In genomic region chr13:113585828-113586355, GRCh38 we compare ENCODE assay signal across 8 cellular contexts. TPM values are rescaled to one million over a fixed set of nuclear protein-coding genes. Genes with fewer than 3 reads are reported as not detected.
DNase-seq lines count a peak whose midpoint lies in the region; ATAC-seq, FAIRE-seq and TF ChIP-seq lines count a peak whose summit lies in the region.

No MANE protein-coding gene starts in this region.

- TF ChIP-seq CTCF in psoas muscle (IDR thresholded peaks at IDR 0.05), result no peak

- peak; percentile 14 for FAIRE-seq in GM19239 (lab: Jason Lieb, UNC)

- WGBS in psoas muscle, 3 donors, result 73 to 79% (median 78%) methylated on average over 11 of the region's 11 CpGs

- H3K4me1 ChIP-seq in SJSA1 (replicated peaks) (peaks cover 24% of the 10 kb centered on the region), psoas muscle (peaks cover 4% of the 10 kb centered on the region)

- DNase-seq in GM19239 (ENCODE audit: insufficient read length, low spot score) (no peak), SJSA1 (ENCODE audit: low read depth in 1 of 2, low spot score in 2 of 2) (peak in 1 of 2 experiments; percentile 44), erythroblast (lab: John Stamatoyannopoulos, UW) (peak; percentile 77 to 87), psoas muscle (no peak), iPS-NIHi11 (ENCODE audit: low spot score) (no peak), COLO668 (lab: John Stamatoyannopoulos, UW; ENCODE audit: unreplicated experiment) (no peak)

- H3K27ac ChIP-seq in SJSA1, result no peak overlapping the region
- H3K27ac ChIP-seq in psoas muscle, result no peak overlapping the region

- ATAC-seq in psoas muscle, result no peak
- ATAC-seq in HG03571 (IDR thresholded peaks at IDR 0.05; ENCODE audit: unreplicated experiment), result no peak
- no peak for ATAC-seq in HG03139 (IDR thresholded peaks at IDR 0.05; ENCODE audit: unreplicated experiment)

- H3K4me3 ChIP-seq in SJSA1, result peak overlapping the region; percentile 97
- peak overlapping the region; percentile 69 for H3K4me3 ChIP-seq in psoas muscle

- intact Hi-C loops in psoas muscle (cut with DNase I), result no loop called here

- TF ChIP-seq POLR2A in erythroblast (IDR thresholded peaks at IDR 0.05; ENCODE audit: low read length), result peak; percentile 27

- H3K9me3 ChIP-seq in SJSA1 (replicated peaks), result peaks cover 8% of the 10 kb centered on the region
- H3K9me3 ChIP-seq in psoas muscle, result no peaks in the 10 kb centered on the region

- H3K27me3 ChIP-seq in SJSA1 (replicated peaks), result no peaks in the 10 kb centered on the region
- no peaks in the 10 kb centered on the region for H3K27me3 ChIP-seq in psoas muscle (ENCODE audit: insufficient read depth in 3 of 3, low read length in 2 of 3)

- H3K36me3 ChIP-seq in SJSA1 (peaks cover 58% of the 10 kb centered on the region), psoas muscle (ENCODE audit: insufficient read depth in 1 of 2, low read depth in 1 of 2) (peaks cover 0 to 10% of the 10 kb centered on the region in 2 donors)

RNA-seq across cellular contexts. Expression of gene TFDP1, which starts 1.3 kb away (rescaled TPM):
- 397 and 423 TPM in 2 replicates for total RNA-seq in SJSA1 (2014; rRNA removed; shearing (Covaris generic))
- 10 to 100 TPM; 27.3 to 37.2 (median 31.6) TPM for total RNA-seq in psoas muscle
- polyA plus RNA-seq in psoas muscle, result 10 to 100 TPM; 18.8 to 40.2 (median 31.4) TPM

Comparison
In these comparisons a context has a peak if more than half of its experiments do, and no peak if none do; other contexts are left out.
1. DNase-seq: peak in erythroblast (2 of 2); none in GM19239 (single experiment), psoas muscle (0 of 2), iPS-NIHi11 (single experiment) and COLO668 (single experiment).
2. RNA of gene TFDP1, which starts 1.3 kb away (total RNA-seq): 397 to 423 TPM in SJSA1; 27.3 to 37.2 TPM in psoas muscle; every median in the first group is over 10 times any median in the second.